8 cellular contexts compared by ENCODE assay signal in genomic region chr1:1306070-1306660, GRCh38. TPM values are rescaled to one million over a fixed set of nuclear protein-coding genes. Genes with fewer than 3 reads are reported as not detected.
A peak's percentile ranks its signal among the peaks of the same experiment; 100 is the strongest.
DNase-seq lines count a peak whose midpoint lies in the region; ATAC-seq and TF ChIP-seq lines count a peak whose summit lies in the region.

No MANE protein-coding gene starts in this region.

- intact Hi-C loops in right lobe of liver (cut with DNase I), result no loop called here

- H3K9me3 ChIP-seq in BLaER1 (no peaks in the 10 kb centered on the region), right lobe of liver (no peaks in the 10 kb centered on the region)

- no peaks in the 10 kb centered on the region for H3K9me3 Mint-ChIP-seq in activated naive CD8-positive, alpha-beta T cell treated with anti-CD3 and anti-CD28 coated beads, Interleukin-2, amount 10 ng/mL, durations not matched to agents 7 days and 5 days

- no peaks in the 10 kb centered on the region for H3K27me3 Mint-ChIP-seq in activated naive CD8-positive, alpha-beta T cell treated with anti-CD3 and anti-CD28 coated beads, Interleukin-2, amount 10 ng/mL, durations not matched to agents 7 days and 5 days

- H3K36me3 ChIP-seq in BLaER1 (peaks cover 18% of the 10 kb centered on the region), right lobe of liver (peaks cover 0 to 3% (median 0%) of the 10 kb centered on the region in 4 donors)

- POLR2A ChIA-PET in activated naive CD8-positive, alpha-beta T cell treated with anti-CD3 and anti-CD28 coated beads, Interleukin-2, amount 10 ng/mL, durations not matched to agents 7 days and 5 days (lab: Charles Lee), result interaction anchor here (0.6 to 1.3 kb wide), 5 partner anchors 42 to 1701 kb away, joined by 3 to 8 read pairs (median 3); partner anchors contain the start of genes AURKAIP1 and DVL1

- peaks cover 87% of the 10 kb centered on the region for H4K20me1 ChIP-seq in BLaER1

- H3K4me1 Mint-ChIP-seq in activated naive CD8-positive, alpha-beta T cell treated with anti-CD3 and anti-CD28 coated beads, Interleukin-2, amount 10 ng/mL, durations not matched to agents 7 days and 5 days, result peaks cover 14% of the 10 kb centered on the region

- no peak for TF ChIP-seq POLR2A in right lobe of liver (IDR thresholded peaks at IDR 0.05)

- 77% methylated on average over 2 of the region's 11 CpGs for WGBS in right lobe of liver (ENCODE audit: insufficient coverage, low coverage, low lambda C conversion rate, missing lambda C conversion rate)

- H3K27ac ChIP-seq in BLaER1 (peak overlapping the region; percentile 74), right lobe of liver (no peak overlapping the region)

- H3K27me3 ChIP-seq in BLaER1 (no peaks in the 10 kb centered on the region), right lobe of liver (no peaks in the 10 kb centered on the region)

- DNase-seq in HFF-Myc (ENCODE audit: extremely low read depth, low read depth) (no peak), right lobe of liver (no peak), AG08395 (ENCODE audit: low spot score) (no peak), mucosa of gallbladder (ENCODE audit: low spot score) (no peak), NCI-H146 (lab: John Stamatoyannopoulos, UW) (no peak), T1000 (lab: John Stamatoyannopoulos, UW) (no peak)
- DNase-seq in activated naive CD8-positive, alpha-beta T cell treated with anti-CD3 and anti-CD28 coated beads, Interleukin-2, amount 10 ng/mL, durations not matched to agents 7 days and 5 days, result no peak

- H3K27ac Mint-ChIP-seq in activated naive CD8-positive, alpha-beta T cell treated with anti-CD3 and anti-CD28 coated beads, Interleukin-2, amount 10 ng/mL, durations not matched to agents 7 days and 5 days, result peak overlapping the region; percentile 97

- H3K36me3 Mint-ChIP-seq in activated naive CD8-positive, alpha-beta T cell treated with anti-CD3 and anti-CD28 coated beads, Interleukin-2, amount 10 ng/mL, durations not matched to agents 7 days and 5 days, result no peaks in the 10 kb centered on the region

- H3K9ac ChIP-seq in BLaER1, result peak overlapping the region; percentile 93

- H3K4me3 Mint-ChIP-seq in activated naive CD8-positive, alpha-beta T cell treated with anti-CD3 and anti-CD28 coated beads, Interleukin-2, amount 10 ng/mL, durations not matched to agents 7 days and 5 days, result peak overlapping the region; percentile 94

- H3K4me2 ChIP-seq in BLaER1, result peak overlapping the region; percentile 99

- no peak for ATAC-seq in activated naive CD8-positive, alpha-beta T cell treated with anti-CD3 and anti-CD28 coated beads, Interleukin-2, amount 10 ng/mL, durations not matched to agents 7 days and 5 days (ENCODE audit: low read depth)
- ATAC-seq in right lobe of liver, result no peak

- H3K4me3 ChIP-seq in BLaER1 (peak overlapping the region; percentile 97), HFF-Myc (replicated peaks; ENCODE audit: low read depth, low read length) (peak overlapping the region; percentile 79), right lobe of liver (peak overlapping the region in 2 of 3 donors; percentile 66 to 92)

- H3K4me1 ChIP-seq in BLaER1, result peaks cover 58% of the 10 kb centered on the region
- peaks cover 0 to 35% (median 19%) of the 10 kb centered on the region in 4 donors for H3K4me1 ChIP-seq in right lobe of liver

- peak; percentile 17 for TF ChIP-seq CTCF in HFF-Myc (IDR thresholded peaks at IDR 0.05; ENCODE audit: low read depth, low read length, missing control alignments)
- TF ChIP-seq CTCF in right lobe of liver (IDR thresholded peaks at IDR 0.05), result no peak

RNA-seq across cellular contexts. Expression of gene ACAP3, which starts 1.6 kb away (rescaled TPM):
- 10 to 100 TPM; 80.2 to 86.3 TPM for total RNA-seq in activated naive CD8-positive, alpha-beta T cell treated with anti-CD3 and anti-CD28 coated beads, Interleukin-2, amount 10 ng/mL, durations not matched to agents 7 days and 5 days
- total RNA-seq in right lobe of liver (10 to 100 TPM; 20.1 to 28.0 (median 22.0) TPM), mucosa of gallbladder (86.6 TPM)

RNA-seq across cellular contexts. Expression of gene PUSL1, which starts 2.2 kb away (rescaled TPM):
- 10 to 100 TPM; 22.3 to 22.4 TPM for total RNA-seq in activated naive CD8-positive, alpha-beta T cell treated with anti-CD3 and anti-CD28 coated beads, Interleukin-2, amount 10 ng/mL, durations not matched to agents 7 days and 5 days
- total RNA-seq in right lobe of liver (10 to 100 TPM in 2 of 6 experiments, 1 to 10 TPM in 4; 5.6 to 21.6 (median 8.4) TPM), mucosa of gallbladder (19.0 TPM)

RNA-seq across cellular contexts. Expression of gene INTS11, which starts 18.3 kb away (rescaled TPM):
- total RNA-seq in activated naive CD8-positive, alpha-beta T cell treated with anti-CD3 and anti-CD28 coated beads, Interleukin-2, amount 10 ng/mL, durations not matched to agents 7 days and 5 days, result 100 to 1,000 TPM; 143 to 158 TPM
- 10 to 100 TPM; 35.1 to 52.4 (median 43.5) TPM for total RNA-seq in right lobe of liver
- total RNA-seq in mucosa of gallbladder, result 121 TPM

RNA-seq across cellular contexts. Expression of gene CPTP, which starts 18.4 kb away (rescaled TPM):
- total RNA-seq in activated naive CD8-positive, alpha-beta T cell treated with anti-CD3 and anti-CD28 coated beads, Interleukin-2, amount 10 ng/mL, durations not matched to agents 7 days and 5 days, result 10 to 100 TPM; 19.3 TPM
- total RNA-seq in right lobe of liver, result 10 to 100 TPM; 26.9 to 57.7 (median 33.1) TPM
- 36.1 TPM for total RNA-seq in mucosa of gallbladder

RNA-seq across cellular contexts. Expression of gene TAS1R3, which starts 24.9 kb away (rescaled TPM):
- total RNA-seq in activated naive CD8-positive, alpha-beta T cell treated with anti-CD3 and anti-CD28 coated beads, Interleukin-2, amount 10 ng/mL, durations not matched to agents 7 days and 5 days, result 1 to 10 TPM; 1.2 to 1.3 TPM
- 1 to 10 TPM in 2 of 6 experiments, under 1 TPM in 4; 0.10 to 2.7 (median 0.33) TPM for total RNA-seq in right lobe of liver
- 0.40 TPM for total RNA-seq in mucosa of gallbladder
